8 cellular contexts compared by ENCODE assay signal in the genomic region with DNA sequence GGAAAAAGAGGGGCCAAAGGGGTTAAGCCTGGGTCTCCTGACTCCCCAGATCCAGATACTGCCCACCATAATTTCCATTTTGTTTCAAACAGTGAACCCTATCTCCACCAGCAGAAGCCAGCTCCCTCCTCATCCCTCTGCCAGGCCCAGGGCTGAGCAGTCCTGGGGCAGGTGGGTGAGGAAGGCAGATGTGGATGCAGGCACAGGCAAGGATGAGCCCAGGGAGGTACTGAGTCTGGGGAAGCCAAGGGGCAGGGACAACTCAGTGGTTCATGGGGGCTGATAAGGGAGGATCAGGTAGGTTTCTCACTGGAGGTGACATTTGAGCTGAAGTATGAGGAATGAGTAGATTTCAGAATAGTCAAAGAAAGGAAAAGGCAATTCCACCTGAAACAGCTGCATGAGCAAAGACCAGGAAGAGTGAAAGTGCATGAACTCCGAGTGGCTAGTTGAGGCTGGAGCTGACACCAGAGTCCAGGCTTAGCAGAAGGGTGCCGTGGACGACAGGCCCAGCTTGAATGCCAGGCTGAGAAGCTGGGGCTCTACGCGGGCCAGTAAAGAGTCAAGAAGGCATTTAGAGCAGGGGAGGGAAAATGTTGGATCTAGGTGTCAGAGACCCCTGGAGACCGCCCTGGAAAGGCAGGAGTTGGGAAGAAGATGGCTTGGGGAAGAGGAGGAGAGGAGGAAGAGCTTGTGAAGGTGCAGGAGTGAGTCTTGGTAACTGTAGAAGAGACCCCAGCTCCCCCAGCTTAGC. TPM values are rescaled to one million over a fixed set of nuclear protein-coding genes. Genes with fewer than 3 reads are reported as not detected.
DNase-seq lines count a peak whose midpoint lies in the region; ATAC-seq and TF ChIP-seq lines count a peak whose summit lies in the region.

No MANE protein-coding gene starts in this region.

- no peaks in the 10 kb centered on the region for H3K27me3 ChIP-seq in fibroblast of lung (ENCODE audit: control insufficient read depth, insufficient read depth, low read length)
- H3K27me3 ChIP-seq in rectal smooth muscle tissue (ENCODE audit: control insufficient read depth, insufficient read depth, low read length): no peaks in the 10 kb centered on the region

- peaks cover 37% of the 10 kb centered on the region for H3K79me2 ChIP-seq in fibroblast of lung (ENCODE audit: control insufficient read depth, insufficient read depth, low read length)

- POLR2A ChIA-PET in RWPE1 (lab: Yijun Ruan, JAX; ENCODE audit: low non-redundant PET): interaction anchor here (0.6 to 2.2 kb wide), 4 partner anchors 23 to 58 kb away, joined by 3 to 5 read pairs (median 4); a partner anchor contains a TSS

- H4K20me1 ChIP-seq in fibroblast of lung (ENCODE audit: control insufficient read depth, extremely low read depth, insufficient read depth, low read length): no peaks in the 10 kb centered on the region

- no peaks in the 10 kb centered on the region for H3K9me3 ChIP-seq in fibroblast of lung (ENCODE audit: control insufficient read depth, insufficient read depth, low read depth, low read length)

- DNase-seq in GM12864 (ENCODE audit: low read depth): no peak
- DNase-seq in RWPE1 (ENCODE audit: low spot score): no peak
- DNase-seq in fibroblast of lung (ENCODE audit: low read depth in 2 of 2): no peak
- DNase-seq in NCI-H2196 treated with DMSO at 0.1 percent for 48 hours (lab: John Stamatoyannopoulos, UW; ENCODE audit: unreplicated experiment): no peak

- H3K36me3 ChIP-seq in fibroblast of lung (ENCODE audit: control insufficient read depth, insufficient read depth, low read length) (peaks cover 5% of the 10 kb centered on the region), rectal smooth muscle tissue (ENCODE audit: control insufficient read depth, insufficient read depth, low read length) (peaks cover under 1% of the 10 kb centered on the region)

- H3K4me3 ChIP-seq in GM12864 (ENCODE audit: low read depth, low read length): peak overlapping the region; percentile 59
- H3K4me3 ChIP-seq in fibroblast of lung (replicated peaks in 1 of 4; ENCODE audit: control extremely low read depth in 1 of 4, insufficient read depth in 1 of 4, low read depth in 3 of 4, low read length in 4 of 4): peak overlapping the region; percentile 55 to 76 (median 64)
- peak overlapping the region; percentile 82 for H3K4me3 ChIP-seq in rectal smooth muscle tissue (ENCODE audit: low read length)

- no peak overlapping the region for H2AFZ ChIP-seq in fibroblast of lung (ENCODE audit: low read length)

- CTCF ChIA-PET in RWPE1 (lab: Yijun Ruan, JAX): interaction anchor here (0.6 to 2.7 kb wide), 14 partner anchors 9 to 63 kb away, joined by 3 to 15 read pairs (median 4); no protein-coding TSS in a partner anchor

- H3K27ac ChIP-seq in RWPE1: peak overlapping the region; percentile 100
- peak overlapping the region; percentile 91 for H3K27ac ChIP-seq in fibroblast of lung (ENCODE audit: insufficient read depth, low read length)
- H3K27ac ChIP-seq in rectal smooth muscle tissue (ENCODE audit: low read depth, low read length): peak overlapping the region; percentile 93

- H3K9ac ChIP-seq in fibroblast of lung (ENCODE audit: insufficient read depth, low read length): peak overlapping the region; percentile 34
- peak overlapping the region; percentile 14 for H3K9ac ChIP-seq in rectal smooth muscle tissue (ENCODE audit: low read length)

- H3K4me2 ChIP-seq in fibroblast of lung (ENCODE audit: extremely low read depth, insufficient read depth, low read length): peak overlapping the region; percentile 55

- TF ChIP-seq CTCF in GM12864 (IDR thresholded peaks at IDR 0.05; ENCODE audit: low read depth, low read length, missing control alignments) (no peak), RWPE1 (conservative IDR thresholded peaks at IDR 0.05; ENCODE audit: low read depth) (no peak), fibroblast of lung (conservative IDR thresholded peaks at IDR 0.05 in 1 of 2, IDR thresholded peaks at IDR 0.05 in 1 of 2; ENCODE audit: low read depth in 1 of 2, low read length in 2 of 2) (no peak)

- ATAC-seq in HG03097 (IDR thresholded peaks at IDR 0.05; ENCODE audit: low FRiP score, unreplicated experiment) (no peak), GM18909 (IDR thresholded peaks at IDR 0.05; ENCODE audit: poor library complexity, unreplicated experiment) (no peak), HG02588 (IDR thresholded peaks at IDR 0.05; ENCODE audit: unreplicated experiment) (no peak)

- H3K4me1 ChIP-seq in fibroblast of lung (ENCODE audit: control insufficient read depth, extremely low read depth, insufficient read depth, low read length): peaks cover 35% of the 10 kb centered on the region
- peaks cover 47% of the 10 kb centered on the region for H3K4me1 ChIP-seq in rectal smooth muscle tissue (ENCODE audit: control insufficient read depth, insufficient read depth, low read length)

RNA-seq across cellular contexts. Expression of a gene that starts 10.3 kb away (rescaled TPM):
- total RNA-seq in fibroblast of lung: 16.7 and 23.6 TPM in 2 replicates
- polyA plus RNA-seq in fibroblast of lung: 8.5 and 14.5 TPM in 2 replicates
- 32.9 and 41.3 TPM in 2 replicates for polyA plus RNA-seq in fibroblast of lung (2012)
- 36.6 and 51.1 TPM in 2 replicates for polyA minus RNA-seq in fibroblast of lung (ENCODE audit: low replicate concordance)

RNA-seq across cellular contexts. Expression of a gene that starts 22.6 kb away (rescaled TPM):
- 0.17 and 0.26 TPM in 2 replicates for total RNA-seq in fibroblast of lung
- polyA plus RNA-seq in fibroblast of lung: 0.39 and 0.54 TPM in 2 replicates
- 1.5 and 1.6 TPM in 2 replicates for polyA plus RNA-seq in fibroblast of lung (2012)
- 0.48 and 4.3 TPM in 2 replicates for polyA minus RNA-seq in fibroblast of lung (ENCODE audit: low replicate concordance)

RNA-seq across cellular contexts. Expression of a gene that starts 23.1 kb away (rescaled TPM):
- 25.9 and 32.1 TPM in 2 replicates for total RNA-seq in fibroblast of lung
- 20.1 and 34.1 TPM in 2 replicates for polyA plus RNA-seq in fibroblast of lung
- 25.4 and 52.0 TPM in 2 replicates for polyA plus RNA-seq in fibroblast of lung (2012)
- 79.3 and 108 TPM in 2 replicates for polyA minus RNA-seq in fibroblast of lung (ENCODE audit: low replicate concordance)

RNA-seq across cellular contexts. Expression of a gene that starts 24.4 kb away (rescaled TPM):
- total RNA-seq in fibroblast of lung: 13.2 and 14.1 TPM in 2 replicates
- polyA plus RNA-seq in fibroblast of lung: 35.3 and 36.3 TPM in 2 replicates
- 37.5 and 44.0 TPM in 2 replicates for polyA plus RNA-seq in fibroblast of lung (2012)
- 36.3 and 46.2 TPM in 2 replicates for polyA minus RNA-seq in fibroblast of lung (ENCODE audit: low replicate concordance)

RNA-seq across cellular contexts. Expression of a gene that starts 33.8 kb away (rescaled TPM):
- total RNA-seq in fibroblast of lung: 0.83 TPM in 1 of 2 replicates, not detected in the other
- 0.05 and 0.20 TPM in 2 replicates for polyA plus RNA-seq in fibroblast of lung
- 0.14 and 0.17 TPM in 2 replicates for polyA plus RNA-seq in fibroblast of lung (2012)
- polyA minus RNA-seq in fibroblast of lung (ENCODE audit: low replicate concordance): not detected in 2 replicates
